8 cellular contexts compared by ENCODE assay signal in the genomic region with DNA sequence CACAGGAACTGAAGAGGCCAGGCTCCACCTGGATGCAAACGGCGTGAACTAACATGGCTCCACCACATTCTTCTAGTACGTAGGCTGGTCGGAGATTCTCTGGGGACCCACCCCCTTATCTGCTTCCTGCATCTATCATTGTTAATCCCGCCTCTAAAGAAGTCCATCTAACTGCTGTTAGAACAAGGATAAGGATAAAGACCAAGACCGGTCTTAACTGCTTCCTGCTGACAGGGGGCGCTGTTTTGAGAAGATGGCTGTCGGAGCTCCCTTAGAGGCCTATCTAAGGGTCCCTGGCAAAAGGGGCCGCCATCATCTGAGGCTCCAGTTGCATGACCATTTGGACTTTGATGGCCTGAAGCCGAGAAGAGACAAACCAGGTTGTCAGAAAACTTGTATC. TPM values are rescaled to one million over a fixed set of nuclear protein-coding genes. Genes with fewer than 3 reads are reported as not detected.
DNase-seq lines count a peak whose midpoint lies in the region; ATAC-seq and TF ChIP-seq lines count a peak whose summit lies in the region.

No MANE protein-coding gene starts in this region.

- no peaks in the 10 kb centered on the region for H3K36me3 ChIP-seq in heart left ventricle

- DNase-seq in CD14-positive monocyte (ENCODE audit: low spot score), result no peak
- peak; percentile 39 for DNase-seq in NB4 (ENCODE audit: low read depth)
- peak; percentile 20 for DNase-seq in activated T-cell treated with anti-CD3 and anti-CD28 coated beads for 24 hours (ENCODE audit: low read depth)
- DNase-seq in heart left ventricle, result peak in 4 of 5 donors; percentile 31 to 43 (median 35)
- peak; percentile 55 for DNase-seq in stimulated activated CD4-positive, alpha-beta T cell treated with anti-CD3 and anti-CD28 coated beads, Interleukin-4, amount 100 ng/mL, for 24 hours
- DNase-seq in putamen (ENCODE audit: low spot score), result no peak

- H3K9me3 Mint-ChIP-seq in CD14-positive monocyte, result peaks cover 2 to 26% (median 15%) of the 10 kb centered on the region in 7 donors

- no peak overlapping the region for H3K4me3 Mint-ChIP-seq in CD14-positive monocyte

- WGBS in heart left ventricle, 4 donors, result 25 to 51% (median 36%) methylated on average over 10 of the region's 10 CpGs

- no peak overlapping the region for H3K4me3 ChIP-seq in NB4 (ENCODE audit: low read depth, low read length)
- H3K4me3 ChIP-seq in heart left ventricle, result no peak overlapping the region

- no peaks in the 10 kb centered on the region for H3K4me1 ChIP-seq in heart left ventricle

- no peaks in the 10 kb centered on the region for H3K27me3 ChIP-seq in heart left ventricle

- H3K9me3 ChIP-seq in heart left ventricle, result peaks cover 0 to 2% (median 0%) of the 10 kb centered on the region in 12 donors

- TF ChIP-seq POLR2A in NB4 (IDR thresholded peaks at IDR 0.05; ENCODE audit: extremely low read depth, insufficient read length) (no peak), heart left ventricle (IDR thresholded peaks at IDR 0.05) (no peak)

- H3K27ac Mint-ChIP-seq in CD14-positive monocyte, result no peak overlapping the region

- H3K27ac ChIP-seq in heart left ventricle, result no peak overlapping the region

- H3K4me1 Mint-ChIP-seq in CD14-positive monocyte, result peaks cover 4% of the 10 kb centered on the region

- intact Hi-C loops in CD14-positive monocyte (cut with micrococcal nuclease), result loop anchor here (2.0 kb wide), 1 partner anchor 38 kb away; a partner anchor contains a TSS
- intact Hi-C loops in heart left ventricle (cut with DNase I), result loop anchor here in 1 of 10 donors (2.0 kb wide), 1 partner anchor 38 kb away; a partner anchor contains a TSS

- TF ChIP-seq CTCF in CD14-positive monocyte (IDR thresholded peaks at IDR 0.05) (peak; percentile 75), NB4 (IDR thresholded peaks at IDR 0.05; ENCODE audit: low read depth, low read length) (peak; percentile 27), heart left ventricle (IDR thresholded peaks at IDR 0.05) (peak; percentile 29 to 62 (median 44))

- H3K36me3 Mint-ChIP-seq in CD14-positive monocyte, result no peaks in the 10 kb centered on the region

- ATAC-seq in heart left ventricle (peak in 2 of 4 donors; percentile 33 to 36), GM18867 (IDR thresholded peaks at IDR 0.05; ENCODE audit: unreplicated experiment) (no peak), GM18520 (IDR thresholded peaks at IDR 0.05; ENCODE audit: unreplicated experiment) (no peak)

- H3K27me3 Mint-ChIP-seq in CD14-positive monocyte (ENCODE audit: low read depth in 3 of 3), result peaks cover 0 to 4% (median 4%) of the 10 kb centered on the region in 3 donors

RNA-seq across cellular contexts. Expression of a gene that starts 25.8 kb away (rescaled TPM):
- polyA plus RNA-seq in CD14-positive monocyte, result 10 to 100 TPM; 37.7 to 50.2 TPM
- 10 to 100 TPM; 20.3 to 49.5 (median 35.1) TPM for total RNA-seq in heart left ventricle
- 10 to 100 TPM; 19.6 to 36.8 TPM for polyA plus RNA-seq in heart left ventricle

RNA-seq across cellular contexts. Expression of a gene that starts 35.5 kb away (rescaled TPM):
- polyA plus RNA-seq in CD14-positive monocyte (100 to 1,000 TPM; 491 to 523 TPM), heart left ventricle (1 to 10 TPM; 6.9 to 7.1 TPM)
- total RNA-seq in heart left ventricle, result 10 to 100 TPM in 3 of 9 donors, 1 to 10 TPM in 6; 3.7 to 43.0 (median 6.4) TPM

RNA-seq across cellular contexts. Expression of a gene that starts 38.7 kb away (rescaled TPM):
- polyA plus RNA-seq in CD14-positive monocyte (1 to 10 TPM; 2.9 to 5.6 TPM), heart left ventricle (10 to 100 TPM; 29.1 to 65.5 TPM)
- 10 to 100 TPM; 26.4 to 59.5 (median 28.9) TPM for total RNA-seq in heart left ventricle

RNA-seq across cellular contexts. Expression of a gene that starts 38.9 kb away (rescaled TPM):
- polyA plus RNA-seq in CD14-positive monocyte, result 10 to 100 TPM; 12.1 to 25.4 TPM
- total RNA-seq in heart left ventricle, result 10 to 100 TPM; 31.4 to 77.6 (median 50.7) TPM
- polyA plus RNA-seq in heart left ventricle, result 10 to 100 TPM; 17.3 to 18.5 TPM

RNA-seq across cellular contexts. Expression of a gene that starts 41.8 kb away (rescaled TPM):
- polyA plus RNA-seq in CD14-positive monocyte (not detected), heart left ventricle (under 1 TPM in 1 of 2 donors, not detected in 1; 0.08 TPM)
- total RNA-seq in heart left ventricle, result not detected

Comparison
In these comparisons a context has a peak if more than half of its experiments do, and no peak if none do; other contexts are left out.
1. DNase-seq: peak in NB4 (single experiment), activated T-cell treated with anti-CD3 and anti-CD28 coated beads for 24 hours (single experiment), heart left ventricle (4 of 5) and stimulated activated CD4-positive, alpha-beta T cell treated with anti-CD3 and anti-CD28 coated beads, Interleukin-4, amount 100 ng/mL, for 24 hours (single experiment); none in CD14-positive monocyte (single experiment) and putamen (single experiment).
2. RNA of a gene that starts 35.5 kb away (polyA plus RNA-seq): 491 to 523 TPM in CD14-positive monocyte; 6.9 to 7.1 TPM in heart left ventricle; every median in the first group is over 10 times any median in the second.
3. RNA of a gene that starts 38.7 kb away (polyA plus RNA-seq): 29.1 to 65.5 TPM in heart left ventricle; 2.9 to 5.6 TPM in CD14-positive monocyte; every median in the first group is over 4 times any median in the second.
4. Peak in every context shown above with its lines, with median percentiles within 50 percentile points of each other: CTCF ChIP-seq.